ENCODE assay signal across 38 cellular contexts in genomic region chr14:70166530-70167203, GRCh38. TPM values are rescaled to one million over a fixed set of nuclear protein-coding genes. Genes with fewer than 3 reads are reported as not detected.
"Had no signal": no experiment of that assay in that cellular context is flagged by ENCODE, and none has a peak within 500 bp of the region (broad histone marks: within the 10 kb centered on the region; RNA-seq: fewer than 3 reads in every experiment).

No MANE protein-coding gene starts in this region.

- H3K27me3 ChIP-seq: MG63 had no signal

- H3K4me3 ChIP-seq: MG63 had no signal

- DNase-seq: Karpas-422, Kasumi-1, MG63, MM.1S, MV-4-11, NCI-H1048, NCI-H1092, NCI-H1092 treated with DMSO at 0.1 percent for 48 hours, NCI-H1105, NCI-H1105 treated with DMSO at 0.1 percent for 48 hours, NCI-H1417, NCI-H1417 treated with DMSO at 0.1 percent for 48 hours, NCI-H1436, NCI-H1436 treated with DMSO at 0.1 percent for 48 hours, NCI-H146, NCI-H1694, NCI-H1694 treated with DMSO at 0.1 percent for 48 hours, NCI-H187, NCI-H187 treated with DMSO at 0.1 percent for 48 hours, NCI-H1930, NCI-H2029, NCI-H2029 treated with DMSO at 0.1 percent for 48 hours, NCI-H2081, NCI-H2081 treated with DMSO at 0.1 percent for 48 hours, NCI-H2107, NCI-H2171, NCI-H2171 treated with DMSO at 0.1 percent for 48 hours, NCI-H2227 treated with DMSO at 0.1 percent for 48 hours, NCI-H226, NCI-H345, NCI-H446, NCI-H446 treated with DMSO at 0.1 percent for 48 hours, NCI-H510A, NCI-H510A treated with DMSO at 0.1 percent for 48 hours, NCI-H524, NCI-H524 treated with DMSO at 0.1 percent for 48 hours had no signal

- H3K9me3 ChIP-seq: MG63 had no signal

- H3K36me3 ChIP-seq: MG63 had no signal

RNA-seq across cellular contexts. Expression of gene SLC8A3, which starts 22.1 kb away (rescaled TPM):
- total RNA-seq: MCF 10A, NCI-H460 had no signal
